Comparison of ENCODE assay signal across 8 cellular contexts in the genomic region with DNA sequence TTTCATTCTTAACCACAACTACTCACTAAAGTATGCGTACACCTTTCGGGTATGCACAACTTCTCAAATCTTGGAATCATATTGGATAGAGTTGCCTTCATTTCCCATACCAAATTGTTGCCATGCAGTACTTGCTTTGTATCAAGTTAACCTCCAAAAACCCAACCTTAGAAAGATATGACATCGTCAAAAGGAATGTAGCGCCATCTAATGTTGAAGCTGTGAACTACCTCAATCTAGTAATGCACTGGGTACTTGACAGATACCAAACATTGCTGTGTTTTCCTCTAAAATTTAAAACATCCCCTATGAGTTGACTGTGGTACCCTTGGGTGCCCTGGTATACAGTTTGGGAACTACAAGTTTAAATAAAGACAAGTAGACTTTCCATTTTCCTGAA.
DNase-seq lines count a peak whose midpoint lies in the region; ATAC-seq, FAIRE-seq and TF ChIP-seq lines count a peak whose summit lies in the region.

No MANE protein-coding gene starts in this region.

- DNase-seq in ELR (ENCODE audit: low read depth) (peak; percentile 29), WERI-Rb-1 (no peak), left lung (no peak), kidney (no peak), colonic mucosa (no peak), GF-D8 (lab: John Stamatoyannopoulos, UW) (no peak)
- DNase-seq in Jurkat, Clone E6-1 (ENCODE audit: low read depth, low spot score): peak; percentile 16

- no peaks in the 10 kb centered on the region for H3K4me1 ChIP-seq in left lung
- no peaks in the 10 kb centered on the region for H3K4me1 ChIP-seq in kidney (ENCODE audit: control insufficient read depth in 1 of 2, insufficient read depth in 1 of 2, low read depth in 1 of 2, low read length in 2 of 2)
- H3K4me1 ChIP-seq in colonic mucosa: no peaks in the 10 kb centered on the region

- H3K9me3 ChIP-seq in WERI-Rb-1 (ENCODE audit: severe bottlenecking) (no peaks in the 10 kb centered on the region), left lung (no peaks in the 10 kb centered on the region), kidney (ENCODE audit: control insufficient read depth in 1 of 2, low read length in 2 of 2) (no peaks in the 10 kb centered on the region), colonic mucosa (no peaks in the 10 kb centered on the region)

- ATAC-seq in left lung (peak; percentile 42), GM21381 (IDR thresholded peaks at IDR 0.05; ENCODE audit: unreplicated experiment) (no peak)

- H3K27me3 ChIP-seq in WERI-Rb-1 (ENCODE audit: insufficient read depth, low read depth, severe bottlenecking) (no peaks in the 10 kb centered on the region), left lung (no peaks in the 10 kb centered on the region), colonic mucosa (no peaks in the 10 kb centered on the region)

- no peak for FAIRE-seq in kidney (lab: Jason Lieb, UNC)

- TF ChIP-seq CTCF in WERI-Rb-1 (IDR thresholded peaks at IDR 0.05; ENCODE audit: low read depth, low read length): peak; percentile 55
- TF ChIP-seq CTCF in left lung (IDR thresholded peaks at IDR 0.05): peak; percentile 12 to 18
- no peak for TF ChIP-seq CTCF in kidney (IDR thresholded peaks at IDR 0.05; ENCODE audit: borderline replicate concordance, extremely low read depth, insufficient read depth)
- TF ChIP-seq CTCF in colonic mucosa (IDR thresholded peaks at IDR 0.05): no peak

- intact Hi-C loops in left lung (cut with DNase I): no loop called here
- intact Hi-C loops in kidney (cut with DNase I): no loop called here
- intact Hi-C loops in colonic mucosa (cut with DNase I): no loop called here

- no peak overlapping the region for H3K27ac ChIP-seq in WERI-Rb-1
- H3K27ac ChIP-seq in left lung: no peak overlapping the region
- H3K27ac ChIP-seq in kidney (ENCODE audit: low read depth in 2 of 2, low read length in 2 of 2): no peak overlapping the region
- H3K27ac ChIP-seq in colonic mucosa: no peak overlapping the region

- no peak overlapping the region for H3K4me3 ChIP-seq in Jurkat, Clone E6-1 (ENCODE audit: low read length)
- H3K4me3 ChIP-seq in WERI-Rb-1 (ENCODE audit: low read depth, low read length) (no peak overlapping the region), left lung (no peak overlapping the region), kidney (ENCODE audit: low read length in 2 of 2) (no peak overlapping the region), colonic mucosa (no peak overlapping the region)

- H3K9ac ChIP-seq in kidney (ENCODE audit: low read length in 2 of 2) (no peak overlapping the region), colonic mucosa (ENCODE audit: low read depth in 2 of 2, low read length in 2 of 2) (no peak overlapping the region)

- H3K36me3 ChIP-seq in WERI-Rb-1: no peaks in the 10 kb centered on the region
- no peaks in the 10 kb centered on the region for H3K36me3 ChIP-seq in left lung
- H3K36me3 ChIP-seq in kidney (ENCODE audit: control insufficient read depth in 1 of 2, insufficient read depth in 2 of 2, low read length in 2 of 2): no peaks in the 10 kb centered on the region
- no peaks in the 10 kb centered on the region for H3K36me3 ChIP-seq in colonic mucosa

Comparison
In these comparisons a context has a peak if more than half of its experiments do, and no peak if none do; other contexts are left out.
1. DNase-seq: peak in ELR (single experiment) and Jurkat, Clone E6-1 (single experiment); none in WERI-Rb-1 (single experiment), left lung (0 of 2), kidney (single experiment), colonic mucosa (single experiment) and GF-D8 (single experiment).
2. CTCF ChIP-seq: peak in WERI-Rb-1 (single experiment) and left lung (2 of 2); none in kidney (single experiment) and colonic mucosa (single experiment).